Comparison of ENCODE assay signal across 1 cellular context in the genomic region with DNA sequence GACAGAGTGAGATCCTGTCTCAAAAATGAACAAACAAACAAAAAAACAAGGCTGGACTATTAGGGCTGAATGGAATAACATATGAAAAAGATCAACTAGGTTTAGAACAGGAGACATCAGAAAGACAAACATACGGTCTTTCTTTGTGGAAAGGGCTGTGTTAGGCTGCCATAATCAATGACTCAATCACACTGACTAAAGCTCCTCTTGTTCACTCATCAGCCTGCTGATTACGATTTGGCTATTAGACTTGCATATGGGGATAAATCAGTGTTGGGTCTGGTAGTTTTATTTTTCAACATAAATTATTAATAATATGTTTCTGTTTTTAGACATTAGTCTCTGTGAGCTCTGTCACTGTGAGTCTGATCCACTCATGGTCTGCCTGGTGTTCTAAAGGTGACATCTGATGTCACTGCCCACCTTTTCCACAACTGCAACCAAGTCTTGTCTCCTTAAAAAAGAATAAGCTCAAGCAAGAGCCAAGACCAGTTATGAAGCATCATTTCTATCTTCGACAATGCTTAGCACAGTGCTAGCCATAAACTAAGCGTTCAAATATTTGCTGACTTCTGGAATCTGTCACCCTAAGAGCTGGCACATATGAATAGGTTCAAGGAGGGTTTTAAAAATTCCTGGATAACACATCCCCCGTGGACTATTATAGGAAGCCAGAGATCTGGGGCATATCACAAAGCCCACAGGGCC.
TF ChIP-seq lines count a peak whose summit lies in the region.

No MANE protein-coding gene starts in this region.

TF ChIP-seq in IMR-90, 13 proteins besides CTCF, POLR2A, EP300 and RAD21 (continued from another document):
- TF ChIP-seq, protein P1, sequence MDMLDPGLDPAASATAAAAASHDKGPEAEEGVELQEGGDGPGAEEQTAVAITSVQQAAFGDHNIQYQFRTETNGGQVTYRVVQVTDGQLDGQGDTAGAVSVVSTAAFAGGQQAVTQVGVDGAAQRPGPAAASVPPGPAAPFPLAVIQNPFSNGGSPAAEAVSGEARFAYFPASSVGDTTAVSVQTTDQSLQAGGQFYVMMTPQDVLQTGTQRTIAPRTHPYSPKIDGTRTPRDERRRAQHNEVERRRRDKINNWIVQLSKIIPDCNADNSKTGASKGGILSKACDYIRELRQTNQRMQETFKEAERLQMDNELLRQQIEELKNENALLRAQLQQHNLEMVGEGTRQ (IDR thresholded peaks at IDR 0.05; ENCODE audit: low read depth, low read length), result no peak
- no peak for TF ChIP-seq SMC3 (IDR thresholded peaks at IDR 0.05; ENCODE audit: low read depth, low read length)
- no peak for TF ChIP-seq FOS (IDR thresholded peaks at IDR 0.05; ENCODE audit: low read depth, low read length)
- TF ChIP-seq ELK1 (IDR thresholded peaks at IDR 0.05; ENCODE audit: borderline replicate concordance, low read depth, low read length), result no peak
- TF ChIP-seq RFX5 (IDR thresholded peaks at IDR 0.05; ENCODE audit: low read depth, low read length), result no peak
- no peak for TF ChIP-seq RCOR1 (IDR thresholded peaks at IDR 0.05; ENCODE audit: insufficient replicate concordance, low read length)
- no peak for TF ChIP-seq MAFK (IDR thresholded peaks at IDR 0.05; ENCODE audit: low read depth, low read length)
- no peak for TF ChIP-seq CEBPB (IDR thresholded peaks at IDR 0.05; ENCODE audit: low read depth, low read length)
- TF ChIP-seq MAZ (IDR thresholded peaks at IDR 0.05; ENCODE audit: borderline replicate concordance, low read depth, low read length), result no peak
- TF ChIP-seq NFE2L2 (IDR thresholded peaks at IDR 0.05; ENCODE audit: low read depth, low read length), result no peak
